Comparison of ENCODE assay signal across 11 cellular contexts in the genomic region with DNA sequence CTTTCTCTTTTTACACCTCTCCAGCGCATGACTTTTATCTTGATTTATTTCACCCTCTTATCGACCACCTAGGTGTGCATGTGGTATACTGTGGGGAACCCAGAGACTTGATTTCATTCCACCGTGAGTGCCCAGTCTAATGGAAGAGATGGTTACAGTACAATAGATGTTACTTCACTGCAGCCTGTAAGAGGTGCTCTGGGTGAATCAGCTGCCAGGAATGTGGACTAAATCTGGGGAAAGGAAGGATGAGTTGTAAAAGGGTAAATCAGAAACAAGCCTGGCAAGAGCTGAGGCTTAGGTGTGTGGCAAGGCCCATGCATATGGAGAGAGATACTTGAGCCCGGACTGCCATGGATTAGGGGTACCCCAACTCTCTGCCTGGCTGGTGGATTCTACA. TPM values are rescaled to one million over a fixed set of nuclear protein-coding genes. Genes with fewer than 3 reads are reported as not detected.
DNase-seq lines count a peak whose midpoint lies in the region; ATAC-seq and TF ChIP-seq lines count a peak whose summit lies in the region.
"Had no signal": no experiment of that assay in that cellular context is flagged by ENCODE, and none has a peak within 500 bp of the region (broad histone marks: within the 10 kb centered on the region; RNA-seq: fewer than 3 reads in every experiment).

No MANE protein-coding gene starts in this region.

- H3K27ac ChIP-seq in ACC112 (ENCODE audit: low read depth, low read length) (peak overlapping the region; percentile 46), left lung (peak overlapping the region in 1 of 2 donors; percentile 46)

- H3K4me3 ChIP-seq in ACC112 (ENCODE audit: low read depth, low read length) (peak overlapping the region; percentile 6; the same call in 1 of the 2 replicates), left lung (no peak overlapping the region)

- intact Hi-C loops in left lung (cut with DNase I) = no loop called here

- no peak overlapping the region for H2AFZ ChIP-seq in ACC112 (ENCODE audit: low read length, unreplicated experiment)

- H3K9me3 ChIP-seq in left lung = no peaks in the 10 kb centered on the region

- H3K27me3 ChIP-seq in ACC112 (ENCODE audit: insufficient read depth, low read length) = no peaks in the 10 kb centered on the region
- no peaks in the 10 kb centered on the region for H3K27me3 ChIP-seq in left lung

- H3K36me3 Mint-ChIP-seq in central memory CD8-positive, alpha-beta T cell (ENCODE audit: insufficient read depth) = peaks cover 17% of the 10 kb centered on the region

- H3K79me2 ChIP-seq in ACC112 (ENCODE audit: control insufficient read depth, insufficient read depth, low read length, unreplicated experiment) = peaks cover 92% of the 10 kb centered on the region

- H3K4me3 Mint-ChIP-seq in central memory CD8-positive, alpha-beta T cell = no peak overlapping the region
- H3K4me3 Mint-ChIP-seq: dendritic cell treated with granulocyte-macrophage colony-stimulating factor and Interleukin-4, amounts not matched to agents 40 ng/mL and 50 ng/mL, for 4 days; neural crest cell; WTC11 had no signal

- no peak for ATAC-seq in central memory CD8-positive, alpha-beta T cell (replicated peaks; ENCODE audit: extremely low read depth, poor library complexity, severe bottlenecking)
- ATAC-seq in left lung = peak; percentile 55
- no peak for ATAC-seq in GM21390 (IDR thresholded peaks at IDR 0.05; ENCODE audit: unreplicated experiment)
- no peak for ATAC-seq in GM19463 (IDR thresholded peaks at IDR 0.05; ENCODE audit: unreplicated experiment)
- ATAC-seq: WTC11 had no signal

- H3K27ac Mint-ChIP-seq in central memory CD8-positive, alpha-beta T cell (ENCODE audit: low read depth) = peak overlapping the region; percentile 0
- H3K27ac Mint-ChIP-seq: dendritic cell treated with granulocyte-macrophage colony-stimulating factor and Interleukin-4, amounts not matched to agents 40 ng/mL and 50 ng/mL, for 4 days; WTC11 had no signal

- DNase-seq in HS-27A (ENCODE audit: low read depth) (peak; percentile 29), left lung (no peak), NCI-H2107 treated with DMSO at 0.1 percent for 48 hours (lab: John Stamatoyannopoulos, UW; ENCODE audit: unreplicated experiment) (no peak), NCI-H1048 (lab: John Stamatoyannopoulos, UW) (no peak)
- no peak for DNase-seq in central memory CD8-positive, alpha-beta T cell (ENCODE audit: low spot score in 2 of 2)

- peaks cover 8% of the 10 kb centered on the region; the same call in 1 of the 2 replicates for H3K36me3 ChIP-seq in ACC112 (ENCODE audit: insufficient read depth, low read length)
- H3K36me3 ChIP-seq in left lung = peaks cover 0 to under 1% of the 10 kb centered on the region in 2 donors

- no peak for TF ChIP-seq CTCF in left lung (IDR thresholded peaks at IDR 0.05)

- H3K27me3 Mint-ChIP-seq in central memory CD8-positive, alpha-beta T cell = no peaks in the 10 kb centered on the region
- H3K27me3 Mint-ChIP-seq: dendritic cell treated with granulocyte-macrophage colony-stimulating factor and Interleukin-4, amounts not matched to agents 40 ng/mL and 50 ng/mL, for 4 days had no signal

- H3K9me3 Mint-ChIP-seq in central memory CD8-positive, alpha-beta T cell = no peaks in the 10 kb centered on the region
- H3K9me3 Mint-ChIP-seq: dendritic cell treated with granulocyte-macrophage colony-stimulating factor and Interleukin-4, amounts not matched to agents 40 ng/mL and 50 ng/mL, for 4 days; neural crest cell; WTC11 had no signal

- H3K4me1 Mint-ChIP-seq in central memory CD8-positive, alpha-beta T cell = peaks cover 93% of the 10 kb centered on the region

- H3K4me1 ChIP-seq in ACC112 (ENCODE audit: control insufficient read depth, insufficient read depth, low read length, unreplicated experiment) (peaks cover 21% of the 10 kb centered on the region), left lung (peaks cover 24 to 75% of the 10 kb centered on the region in 2 donors)

RNA-seq across cellular contexts. Expression of a gene that starts 7.4 kb away (rescaled TPM):
- total RNA-seq in left lung = 10 to 100 TPM; 15.8 to 17.2 TPM
